ENCODE assay signal across 20 cellular contexts in the genomic region with DNA sequence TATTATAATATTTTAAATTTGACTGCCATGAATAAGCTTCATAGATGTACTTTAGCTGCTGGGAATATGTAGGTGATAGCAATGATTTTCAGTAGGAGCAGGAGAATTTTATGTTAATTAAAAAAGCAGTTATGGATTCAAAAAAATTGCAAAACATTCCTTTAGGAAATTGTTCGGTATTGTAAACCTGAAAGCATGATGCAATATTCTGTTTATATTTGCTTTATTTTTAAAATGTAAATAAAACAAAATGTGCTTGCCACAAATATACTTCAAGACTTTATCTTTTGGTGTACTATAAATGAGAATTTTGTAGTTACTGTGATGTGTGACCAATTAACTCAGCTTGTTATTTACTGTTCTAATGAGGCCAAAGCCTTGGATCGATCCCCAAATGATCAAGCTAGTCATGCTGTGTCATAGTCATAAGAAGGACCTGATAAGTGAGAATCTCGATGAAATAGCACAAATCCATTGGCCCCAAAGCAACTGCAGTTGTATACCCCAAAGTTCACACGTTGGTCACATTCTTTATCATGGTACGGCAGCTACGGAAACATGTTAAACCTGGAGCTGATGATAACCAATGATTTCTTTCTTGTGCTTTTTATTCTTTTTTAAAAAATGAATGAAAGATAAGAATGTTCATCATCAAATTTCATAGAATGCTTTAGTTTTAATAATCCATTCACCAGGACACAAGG. TPM values are rescaled to one million over a fixed set of nuclear protein-coding genes. Genes with fewer than 3 reads are reported as not detected.
A peak's percentile ranks its signal among the peaks of the same experiment; 100 is the strongest.
DNase-seq lines count a peak whose midpoint lies in the region; ATAC-seq, FAIRE-seq and TF ChIP-seq lines count a peak whose summit lies in the region.
"Had no signal": no experiment of that assay in that cellular context is flagged by ENCODE, and none has a peak within 500 bp of the region (broad histone marks: within the 10 kb centered on the region; RNA-seq: fewer than 3 reads in every experiment).

No MANE protein-coding gene starts in this region.

- peaks cover 11 to 48% of the 10 kb centered on the region in 2 experiments; a peak in 4 of 5 replicates for H3K4me1 ChIP-seq in K562 (replicated peaks in 1 of 2; ENCODE audit: control insufficient read depth in 2 of 2, insufficient read depth in 2 of 2, low read length in 2 of 2)

- peak; percentile 85 for FAIRE-seq in K562 (lab: Jason Lieb, UNC)
- FAIRE-seq: GM12892, GM18507, H54, HTR-8/SVneo had no signal

- no peaks in the 10 kb centered on the region for H4K20me1 ChIP-seq in K562 (replicated peaks; ENCODE audit: control insufficient read depth, insufficient read depth, low read length)

- H3K4me3 Mint-ChIP-seq in stimulated activated naive CD8-positive, alpha-beta T cell treated with anti-CD3 and anti-CD28 coated beads, Interleukin-15, amount 100 ng/mL, for 72 hours = no peak overlapping the region
- H3K4me3 Mint-ChIP-seq: CD14-positive monocyte; CD4-positive, alpha-beta memory T cell; GM23338; HFFc6; IgD-negative memory B cell had no signal

- H3K9me1 ChIP-seq in K562 (ENCODE audit: control insufficient read depth, insufficient read depth, low read length) = no peaks in the 10 kb centered on the region

- no peaks in the 10 kb centered on the region for H3K27me3 Mint-ChIP-seq in stimulated activated naive CD8-positive, alpha-beta T cell treated with anti-CD3 and anti-CD28 coated beads, Interleukin-15, amount 100 ng/mL, for 72 hours
- H3K27me3 Mint-ChIP-seq: IgD-negative memory B cell had no signal

- H3K27ac Mint-ChIP-seq in stimulated activated naive CD8-positive, alpha-beta T cell treated with anti-CD3 and anti-CD28 coated beads, Interleukin-15, amount 100 ng/mL, for 72 hours = peak overlapping the region; percentile 40 to 42
- H3K27ac Mint-ChIP-seq: CD4-positive, alpha-beta memory T cell; GM23338; HFFc6; IgD-negative memory B cell had no signal

- BruUV-seq in K562 (replicated peaks; lab: Mats Ljungman, UMichigan) = no TSS peak

- H3K4me3 ChIP-seq in LNCaP clone FGC (ENCODE audit: low read depth, low read length) (no peak overlapping the region), K562 (no peak overlapping the region)
- H3K4me3 ChIP-seq: GM23338 had no signal

- H3K4me2 ChIP-seq in K562 (ENCODE audit: insufficient read depth, low read length) = no peak overlapping the region; the same call in 1 of the 2 replicates
- H3K4me2 ChIP-seq: GM23338 had no signal

- H3K9me3 Mint-ChIP-seq in stimulated activated naive CD8-positive, alpha-beta T cell treated with anti-CD3 and anti-CD28 coated beads, Interleukin-15, amount 100 ng/mL, for 72 hours = no peaks in the 10 kb centered on the region
- H3K9me3 Mint-ChIP-seq: CD14-positive monocyte; CD4-positive, alpha-beta memory T cell; GM23338; HFFc6; IgD-negative memory B cell had no signal

- POLR2A ChIA-PET in K562 (lab: Yijun Ruan, JAX) = interaction anchor here (1.0 kb wide), 1 partner anchor 32 kb away, joined by 4 read pairs; no protein-coding TSS in a partner anchor

- CTCF ChIA-PET in K562 (lab: Yijun Ruan, JAX; ENCODE audit: low intra/inter-chr PET ratio) = interaction anchor here (0.7 kb wide), 1 partner anchor 109 kb away, joined by 3 read pairs; no protein-coding TSS in a partner anchor

- H3K9ac ChIP-seq in K562 (ENCODE audit: insufficient read depth in 1 of 2, low read depth in 2 of 2, low read length in 2 of 2) = peak overlapping the region in 1 of 2 experiments; percentile 54; a peak in 2 of 4 replicates

- peak overlapping the region; percentile 96 for H2AFZ ChIP-seq in K562 (ENCODE audit: low read depth, low read length)
- H2AFZ ChIP-seq: GM23338 had no signal

- TF ChIP-seq RAD21 in K562 (CRISPR knock-in tag; conservative IDR thresholded peaks at IDR 0.05 in 1 of 2, IDR thresholded peaks at IDR 0.05 in 1 of 2) = no peak

- TF ChIP-seq CTCF in LNCaP clone FGC (IDR thresholded peaks at IDR 0.05; ENCODE audit: control insufficient read depth, extremely low read depth, insufficient read depth) (no peak), K562 (IDR thresholded peaks at IDR 0.05 in 2 of 3, conservative IDR thresholded peaks at IDR 0.05 in 1 of 3; ENCODE audit: insufficient read depth in 2 of 3, low read depth in 1 of 3, low read length in 3 of 3) (no peak)

- no peaks in the 10 kb centered on the region for H3K36me3 ChIP-seq in K562 (ENCODE audit: control insufficient read depth, insufficient read depth, low read length)

- in situ Hi-C loops in K562 (cut with MboI) = no loop called here

- 0% methylated on average over 6 of the region's 6 CpGs for WGBS in K562 (ENCODE audit: insufficient coverage, low coverage, missing lambda C conversion rate)

- intact Hi-C loops in K562 (cut with micrococcal nuclease) = loop anchor here (5.0 to 10.0 kb wide), 2 partner anchors 34 to 157 kb away; no protein-coding TSS in a partner anchor

- no peaks in the 10 kb centered on the region for H3K4me1 Mint-ChIP-seq in stimulated activated naive CD8-positive, alpha-beta T cell treated with anti-CD3 and anti-CD28 coated beads, Interleukin-15, amount 100 ng/mL, for 72 hours
- H3K4me1 Mint-ChIP-seq: CD14-positive monocyte; CD4-positive, alpha-beta memory T cell; GM23338 had no signal

- peak; percentile 95 for TF ChIP-seq EP300 in K562 (IDR thresholded peaks at IDR 0.05; ENCODE audit: low read length)

- peak overlapping the region; percentile 78 for H3K27ac ChIP-seq in K562 (ENCODE audit: extremely low read depth, low read depth, low read length)

- no peaks in the 10 kb centered on the region for H3K79me2 ChIP-seq in K562 (ENCODE audit: control insufficient read depth, insufficient read depth, low read length)

- no peaks in the 10 kb centered on the region for H3K9me3 ChIP-seq in K562 (replicated peaks; ENCODE audit: control insufficient read depth, insufficient read depth, low read depth, low read length)

- no peak for DNase-seq in stimulated activated naive CD8-positive, alpha-beta T cell treated with anti-CD3 and anti-CD28 coated beads, Interleukin-15, amount 100 ng/mL, for 72 hours
- DNase-seq in stimulated activated naive CD8-positive, alpha-beta T cell treated with anti-CD3 and anti-CD28 coated beads, Interleukin-15, Interleukin-2, amounts not matched to agents 100 U/mL and 50 U/mL, for 24 hours = no peak
- DNase-seq in LNCaP clone FGC (ENCODE audit: low read depth) (peak; percentile 13), K562 (ENCODE audit: extremely low read depth in 1 of 4, low spot score in 3 of 4) (peak; percentile 63 to 87 (median 70))
- no peak for DNase-seq in activated CD4-positive, alpha-beta T cell treated with anti-CD3 and anti-CD28 coated beads, Interleukin-2, amount 50 U/mL, for 1 hour
- DNase-seq: AML-193; CD4-positive, alpha-beta memory T cell; DMS153; DMS79; GDM1; HFFc6 had no signal

- no peak for TF ChIP-seq POLR2A in K562 (conservative IDR thresholded peaks at IDR 0.05)

- no peaks in the 10 kb centered on the region for H3K27me3 ChIP-seq in K562 (ENCODE audit: control insufficient read depth in 2 of 2, insufficient read depth in 2 of 2, low read length in 2 of 2)

- ATAC-seq in stimulated activated naive CD8-positive, alpha-beta T cell treated with anti-CD3 and anti-CD28 coated beads, Interleukin-15, amount 100 ng/mL, for 72 hours = no peak
- no peak for ATAC-seq in stimulated activated naive CD8-positive, alpha-beta T cell treated with anti-CD3 and anti-CD28 coated beads, Interleukin-15, Interleukin-2, amounts not matched to agents 100 U/mL and 50 U/mL, for 24 hours
- ATAC-seq in K562 (peak; percentile 75), GM19395 (IDR thresholded peaks at IDR 0.05; ENCODE audit: unreplicated experiment) (no peak), HG02571 (IDR thresholded peaks at IDR 0.05; ENCODE audit: unreplicated experiment) (no peak)

TF ChIP-seq in K562, 482 proteins besides CTCF, POLR2A, EP300 and RAD21 (continues in another document):
- TF ChIP-seq ZNF41 (CRISPR knock-in tag; conservative IDR thresholded peaks at IDR 0.05) (no peak), RCOR1 (IDR thresholded peaks at IDR 0.05; ENCODE audit: borderline replicate concordance in 1 of 2, low read depth in 2 of 2, low read length in 2 of 2) (peak in 1 of 2 experiments; percentile 71; a peak in 3 of 4 replicates), HDAC8 (tag; IDR thresholded peaks at IDR 0.05) (no peak), SP2 (IDR thresholded peaks at IDR 0.05; ENCODE audit: extremely low read depth, low read depth, low read length, poor library complexity, severe bottlenecking) (no peak), CREM (IDR thresholded peaks at IDR 0.05; ENCODE audit: low read depth) (peak; percentile 61), DPF2 (IDR thresholded peaks at IDR 0.05) (peak; percentile 90), STAG1 (CRISPR knock-in tag; IDR thresholded peaks at IDR 0.05; ENCODE audit: borderline replicate concordance) (no peak), GABPA (tag; conservative IDR thresholded peaks at IDR 0.05; ENCODE audit: low read depth) (no peak), NCOA6 (IDR thresholded peaks at IDR 0.05) (0 out of 2 replicates have a peak, but pooled peaks have one; percentile 31), SOX6 (IDR thresholded peaks at IDR 0.05) (peak; percentile 72), ZNF143 (CRISPR knock-in tag; IDR thresholded peaks at IDR 0.05) (no peak)

RNA-seq across cellular contexts. Expression of gene ATIC, which starts 23.6 kb away (rescaled TPM):
- total RNA-seq in K562 (2011; cell fraction: chromatin; rRNA removed; ENCODE audit: low replicate concordance) = 153 and 264 TPM in 2 replicates
- total RNA-seq in K562 (2011; cell fraction: nucleolus; rRNA removed) = 74.7 and 102 TPM in 2 replicates
- total RNA-seq in K562 (2011; cell fraction: nucleoplasm; rRNA removed) = 123 and 141 TPM in 2 replicates
- total RNA-seq in K562 (2014; rRNA removed) = 61.6 and 71.6 TPM in 2 replicates
- 54.2 and 58.4 TPM in 2 replicates for total RNA-seq in K562 (2014; rRNA removed; fragmentation: Illumina TruSeq; extraction: Trizol)
- 45.6 and 53.5 TPM in 2 replicates for total RNA-seq in K562 (2015; rRNA removed; fragmentation: Illumina TruSeq; extraction: Trizol)
- total RNA-seq in K562 (2021) = 305 and 308 TPM in 2 replicates
- polyA plus RNA-seq in K562 (2011; rRNA removed) = 131 and 134 TPM in 2 replicates
- polyA plus RNA-seq in K562 (2011; cell fraction: cytosol; rRNA removed) = 79.2 and 99.4 TPM in 2 replicates
- 112 and 126 TPM in 2 replicates for polyA plus RNA-seq in K562 (2011; cell fraction: nucleus; rRNA removed)
- 257 and 409 TPM in 2 replicates for polyA plus RNA-seq in K562 (2012)
- polyA plus RNA-seq in K562 (2014; fragmentation: Illumina TruSeq; extraction: Trizol) = 384 and 426 TPM in 2 replicates
- polyA plus RNA-seq in K562 (2014; fragmentation: Nextera tagmentation; extraction: Ambion mirVana) = 100 to 1,000 TPM; 304 to 480 TPM
- polyA plus RNA-seq in K562 (2014; rRNA removed) = 178 and 212 TPM in 2 replicates
- 285 and 362 TPM in 2 replicates for polyA minus RNA-seq in K562 (2011; rRNA and poly(A)+ RNA removed)
- 147 and 208 TPM in 2 replicates for polyA minus RNA-seq in K562 (2011; cell fraction: cytosol; rRNA and poly(A)+ RNA removed)
- 47.4 and 65.0 TPM in 2 replicates for polyA minus RNA-seq in K562 (2011; cell fraction: nucleus; rRNA and poly(A)+ RNA removed)

Comparison
In these comparisons a context has a peak if more than half of its experiments do, and no peak if none do; other contexts are left out.
1. DNase-seq: peak in LNCaP clone FGC (single experiment) and K562 (4 of 4); none in stimulated activated naive CD8-positive, alpha-beta T cell treated with anti-CD3 and anti-CD28 coated beads, Interleukin-15, amount 100 ng/mL, for 72 hours (0 of 2), stimulated activated naive CD8-positive, alpha-beta T cell treated with anti-CD3 and anti-CD28 coated beads, Interleukin-15, Interleukin-2, amounts not matched to agents 100 U/mL and 50 U/mL, for 24 hours (single experiment) and activated CD4-positive, alpha-beta T cell treated with anti-CD3 and anti-CD28 coated beads, Interleukin-2, amount 50 U/mL, for 1 hour (single experiment).